Comparison of ENCODE assay signal across 16 cellular contexts in genomic region chrX:8284131-8284530, GRCh38.
"Had no signal": no experiment of that assay in that cellular context is flagged by ENCODE, and none has a peak within 500 bp of the region (broad histone marks: within the 10 kb centered on the region; RNA-seq: fewer than 3 reads in every experiment).

No MANE protein-coding gene starts in this region.

- H3K27ac ChIP-seq: brain microvascular endothelial cell, coronary artery, sigmoid colon, thoracic aorta, upper lobe of right lung, VCaP had no signal

- H3K4me1 ChIP-seq: sigmoid colon, upper lobe of right lung had no signal

- ATAC-seq: activated T-cell treated with anti-CD3 and anti-CD28 coated beads, Interleukin-2, amount 50 U/mL, for 72 hours; esophagus mucosa; stimulated activated naive B cell treated with anti-CD40 and anti-IgM and Interleukin-4, amounts not matched to agents 10 μg/mL and 1 μg/mL and 100 μg/mL, for 72 hours; upper lobe of right lung had no signal

- H3K9me3 ChIP-seq: sigmoid colon, thoracic aorta, upper lobe of right lung had no signal

- H3K36me3 ChIP-seq: brain microvascular endothelial cell, sigmoid colon, thoracic aorta, upper lobe of right lung had no signal

- DNase-seq: activated CD4-positive, alpha-beta T cell treated with anti-CD3 and anti-CD28 coated beads, Interleukin-2, amount 50 U/mL, for 1 hour; activated CD4-positive, CD25-positive, alpha-beta regulatory T cell treated with anti-CD3 and anti-CD28 coated beads, Interleukin-2, amount 50 U/mL, for 72 hours; activated effector memory CD4-positive, alpha-beta T cell treated with anti-CD3 and anti-CD28 coated beads, Interleukin-2, amount 50 U/mL, for 16 hours; activated naive CD4-positive, alpha-beta T cell treated with anti-CD3 and anti-CD28 coated beads, Interleukin-2, amount 50 U/mL, for 16 hours; activated T-cell treated with anti-CD3 and anti-CD28 coated beads, Interleukin-2, amount 50 U/mL, for 72 hours; aorta; brain microvascular endothelial cell; sigmoid colon; stimulated activated CD4-positive, alpha-beta T cell treated with anti-CD3 and anti-CD28 coated beads, Interleukin-4, amount 100 ng/mL, for 4 hours; stimulated activated naive B cell treated with anti-CD40 and anti-IgM and Interleukin-4, amounts not matched to agents 10 μg/mL and 1 μg/mL and 100 μg/mL, for 72 hours; upper lobe of right lung had no signal

- H3K4me3 ChIP-seq: coronary artery, lung, sigmoid colon, thoracic aorta, upper lobe of right lung had no signal

- H3K27me3 ChIP-seq: brain microvascular endothelial cell, sigmoid colon, upper lobe of right lung had no signal
